In the genomic region with DNA sequence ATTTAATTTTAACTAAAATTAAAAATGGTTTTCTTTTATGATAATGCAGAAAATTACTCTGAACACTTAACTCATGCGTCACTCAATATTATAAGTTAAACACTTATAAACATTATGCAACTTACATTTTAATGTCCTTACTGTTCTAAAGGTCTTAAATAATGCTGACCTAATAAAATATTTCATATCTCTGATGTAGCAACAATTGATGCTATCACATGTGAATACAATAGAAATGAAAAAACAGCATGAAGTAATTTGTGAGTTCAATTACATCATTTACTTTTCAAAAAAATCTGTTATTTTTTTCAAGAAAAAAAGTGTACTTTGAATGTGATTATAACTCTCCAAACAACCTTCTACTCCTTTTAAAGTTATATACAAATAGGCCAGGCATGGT, we compare ENCODE assay signal across 1 cellular context.
A peak's percentile ranks its signal among the peaks of the same experiment; 100 is the strongest.
TF ChIP-seq lines count a peak whose summit lies in the region.

No MANE protein-coding gene starts in this region.

TF ChIP-seq in HepG2, 621 proteins besides CTCF, POLR2A, EP300 and RAD21 (continued from another document):
- TF ChIP-seq, protein P1, sequence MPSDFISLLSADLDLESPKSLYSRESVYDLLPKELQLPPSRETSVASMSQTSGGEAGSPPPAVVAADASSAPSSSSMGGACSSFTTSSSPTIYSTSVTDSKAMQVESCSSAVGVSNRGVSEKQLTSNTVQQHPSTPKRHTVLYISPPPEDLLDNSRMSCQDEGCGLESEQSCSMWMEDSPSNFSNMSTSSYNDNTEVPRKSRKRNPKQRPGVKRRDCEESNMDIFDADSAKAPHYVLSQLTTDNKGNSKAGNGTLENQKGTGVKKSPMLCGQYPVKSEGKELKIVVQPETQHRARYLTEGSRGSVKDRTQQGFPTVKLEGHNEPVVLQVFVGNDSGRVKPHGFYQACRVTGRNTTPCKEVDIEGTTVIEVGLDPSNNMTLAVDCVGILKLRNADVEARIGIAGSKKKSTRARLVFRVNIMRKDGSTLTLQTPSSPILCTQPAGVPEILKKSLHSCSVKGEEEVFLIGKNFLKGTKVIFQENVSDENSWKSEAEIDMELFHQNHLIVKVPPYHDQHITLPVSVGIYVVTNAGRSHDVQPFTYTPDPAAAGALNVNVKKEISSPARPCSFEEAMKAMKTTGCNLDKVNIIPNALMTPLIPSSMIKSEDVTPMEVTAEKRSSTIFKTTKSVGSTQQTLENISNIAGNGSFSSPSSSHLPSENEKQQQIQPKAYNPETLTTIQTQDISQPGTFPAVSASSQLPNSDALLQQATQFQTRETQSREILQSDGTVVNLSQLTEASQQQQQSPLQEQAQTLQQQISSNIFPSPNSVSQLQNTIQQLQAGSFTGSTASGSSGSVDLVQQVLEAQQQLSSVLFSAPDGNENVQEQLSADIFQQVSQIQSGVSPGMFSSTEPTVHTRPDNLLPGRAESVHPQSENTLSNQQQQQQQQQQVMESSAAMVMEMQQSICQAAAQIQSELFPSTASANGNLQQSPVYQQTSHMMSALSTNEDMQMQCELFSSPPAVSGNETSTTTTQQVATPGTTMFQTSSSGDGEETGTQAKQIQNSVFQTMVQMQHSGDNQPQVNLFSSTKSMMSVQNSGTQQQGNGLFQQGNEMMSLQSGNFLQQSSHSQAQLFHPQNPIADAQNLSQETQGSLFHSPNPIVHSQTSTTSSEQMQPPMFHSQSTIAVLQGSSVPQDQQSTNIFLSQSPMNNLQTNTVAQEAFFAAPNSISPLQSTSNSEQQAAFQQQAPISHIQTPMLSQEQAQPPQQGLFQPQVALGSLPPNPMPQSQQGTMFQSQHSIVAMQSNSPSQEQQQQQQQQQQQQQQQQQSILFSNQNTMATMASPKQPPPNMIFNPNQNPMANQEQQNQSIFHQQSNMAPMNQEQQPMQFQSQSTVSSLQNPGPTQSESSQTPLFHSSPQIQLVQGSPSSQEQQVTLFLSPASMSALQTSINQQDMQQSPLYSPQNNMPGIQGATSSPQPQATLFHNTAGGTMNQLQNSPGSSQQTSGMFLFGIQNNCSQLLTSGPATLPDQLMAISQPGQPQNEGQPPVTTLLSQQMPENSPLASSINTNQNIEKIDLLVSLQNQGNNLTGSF (CRISPR knock-in tag; IDR thresholded peaks at IDR 0.05) = no peak
- TF ChIP-seq, protein P2, sequence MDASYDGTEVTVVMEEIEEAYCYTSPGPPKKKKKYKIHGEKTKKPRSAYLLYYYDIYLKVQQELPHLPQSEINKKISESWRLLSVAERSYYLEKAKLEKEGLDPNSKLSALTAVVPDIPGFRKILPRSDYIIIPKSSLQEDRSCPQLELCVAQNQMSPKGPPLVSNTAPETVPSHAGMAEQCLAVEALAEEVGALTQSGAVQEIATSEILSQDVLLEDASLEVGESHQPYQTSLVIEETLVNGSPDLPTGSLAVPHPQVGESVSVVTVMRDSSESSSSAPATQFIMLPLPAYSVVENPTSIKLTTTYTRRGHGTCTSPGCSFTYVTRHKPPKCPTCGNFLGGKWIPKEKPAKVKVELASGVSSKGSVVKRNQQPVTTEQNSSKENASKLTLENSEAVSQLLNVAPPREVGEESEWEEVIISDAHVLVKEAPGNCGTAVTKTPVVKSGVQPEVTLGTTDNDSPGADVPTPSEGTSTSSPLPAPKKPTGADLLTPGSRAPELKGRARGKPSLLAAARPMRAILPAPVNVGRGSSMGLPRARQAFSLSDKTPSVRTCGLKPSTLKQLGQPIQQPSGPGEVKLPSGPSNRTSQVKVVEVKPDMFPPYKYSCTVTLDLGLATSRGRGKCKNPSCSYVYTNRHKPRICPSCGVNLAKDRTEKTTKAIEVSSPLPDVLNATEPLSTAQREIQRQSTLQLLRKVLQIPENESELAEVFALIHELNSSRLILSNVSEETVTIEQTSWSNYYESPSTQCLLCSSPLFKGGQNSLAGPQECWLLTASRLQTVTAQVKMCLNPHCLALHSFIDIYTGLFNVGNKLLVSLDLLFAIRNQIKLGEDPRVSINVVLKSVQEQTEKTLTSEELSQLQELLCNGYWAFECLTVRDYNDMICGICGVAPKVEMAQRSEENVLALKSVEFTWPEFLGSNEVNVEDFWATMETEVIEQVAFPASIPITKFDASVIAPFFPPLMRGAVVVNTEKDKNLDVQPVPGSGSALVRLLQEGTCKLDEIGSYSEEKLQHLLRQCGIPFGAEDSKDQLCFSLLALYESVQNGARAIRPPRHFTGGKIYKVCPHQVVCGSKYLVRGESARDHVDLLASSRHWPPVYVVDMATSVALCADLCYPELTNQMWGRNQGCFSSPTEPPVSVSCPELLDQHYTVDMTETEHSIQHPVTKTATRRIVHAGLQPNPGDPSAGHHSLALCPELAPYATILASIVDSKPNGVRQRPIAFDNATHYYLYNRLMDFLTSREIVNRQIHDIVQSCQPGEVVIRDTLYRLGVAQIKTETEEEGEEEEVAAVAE (CRISPR knock-in tag; IDR thresholded peaks at IDR 0.05; ENCODE audit: borderline replicate concordance) = no peak
- TF ChIP-seq MAFK (conservative IDR thresholded peaks at IDR 0.05 in 1 of 2, IDR thresholded peaks at IDR 0.05 in 1 of 2; ENCODE audit: low read length in 2 of 2) (peak; percentile 40 to 68; a peak in 3 of 4 replicates), SOX13 (IDR thresholded peaks at IDR 0.05) (no peak), SOX13 (CRISPR knock-in tag; conservative IDR thresholded peaks at IDR 0.05 in 1 of 2, IDR thresholded peaks at IDR 0.05 in 1 of 2) (no peak), ZBTB8A (CRISPR knock-in tag; IDR thresholded peaks at IDR 0.05; ENCODE audit: borderline replicate concordance, low read depth) (no peak), FOXK1 (CRISPR knock-in tag; IDR thresholded peaks at IDR 0.05; ENCODE audit: borderline replicate concordance, low read depth) (no peak), MTF2 (CRISPR knock-in tag; IDR thresholded peaks at IDR 0.05; ENCODE audit: borderline replicate concordance) (no peak), ZNF253 (CRISPR knock-in tag; IDR thresholded peaks at IDR 0.05; ENCODE audit: borderline replicate concordance) (no peak), MAFF (IDR thresholded peaks at IDR 0.05; ENCODE audit: low read depth, low read length) (peak; percentile 54), ZNF776 (CRISPR knock-in tag; IDR thresholded peaks at IDR 0.05) (no peak), ZNF775 (CRISPR knock-in tag; IDR thresholded peaks at IDR 0.05; ENCODE audit: borderline replicate concordance) (no peak)
- TF ChIP-seq, protein P3, sequence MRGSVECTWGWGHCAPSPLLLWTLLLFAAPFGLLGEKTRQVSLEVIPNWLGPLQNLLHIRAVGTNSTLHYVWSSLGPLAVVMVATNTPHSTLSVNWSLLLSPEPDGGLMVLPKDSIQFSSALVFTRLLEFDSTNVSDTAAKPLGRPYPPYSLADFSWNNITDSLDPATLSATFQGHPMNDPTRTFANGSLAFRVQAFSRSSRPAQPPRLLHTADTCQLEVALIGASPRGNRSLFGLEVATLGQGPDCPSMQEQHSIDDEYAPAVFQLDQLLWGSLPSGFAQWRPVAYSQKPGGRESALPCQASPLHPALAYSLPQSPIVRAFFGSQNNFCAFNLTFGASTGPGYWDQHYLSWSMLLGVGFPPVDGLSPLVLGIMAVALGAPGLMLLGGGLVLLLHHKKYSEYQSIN (CRISPR knock-in tag; IDR thresholded peaks at IDR 0.05; ENCODE audit: borderline replicate concordance) = no peak
- TF ChIP-seq, protein P4, sequence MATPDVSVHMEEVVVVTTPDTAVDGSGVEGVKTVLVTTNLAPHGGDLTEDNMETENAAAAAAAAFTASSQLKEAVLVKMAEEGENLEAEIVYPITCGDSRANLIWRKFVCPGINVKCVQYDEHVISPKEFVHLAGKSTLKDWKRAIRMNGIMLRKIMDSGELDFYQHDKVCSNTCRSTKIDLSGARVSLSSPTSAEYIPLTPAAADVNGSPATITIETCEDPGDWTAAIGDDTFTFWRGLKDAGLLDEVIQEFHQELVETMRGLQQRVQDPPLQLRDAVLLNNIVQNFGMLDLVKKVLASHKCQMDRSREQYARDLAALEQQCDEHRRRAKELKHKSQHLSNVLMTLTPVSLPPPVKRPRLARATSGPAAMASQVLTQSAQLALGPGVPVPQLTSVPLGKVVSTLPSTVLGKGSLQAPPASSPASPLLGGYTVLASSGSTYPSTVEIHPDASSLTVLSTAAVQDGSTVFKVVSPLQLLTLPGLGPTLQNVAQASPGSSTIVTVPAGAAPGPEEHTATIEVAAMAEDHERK (CRISPR knock-in tag; IDR thresholded peaks at IDR 0.05; ENCODE audit: low read depth) = no peak
